ENCODE assay signal across 18 cellular contexts in the genomic region with DNA sequence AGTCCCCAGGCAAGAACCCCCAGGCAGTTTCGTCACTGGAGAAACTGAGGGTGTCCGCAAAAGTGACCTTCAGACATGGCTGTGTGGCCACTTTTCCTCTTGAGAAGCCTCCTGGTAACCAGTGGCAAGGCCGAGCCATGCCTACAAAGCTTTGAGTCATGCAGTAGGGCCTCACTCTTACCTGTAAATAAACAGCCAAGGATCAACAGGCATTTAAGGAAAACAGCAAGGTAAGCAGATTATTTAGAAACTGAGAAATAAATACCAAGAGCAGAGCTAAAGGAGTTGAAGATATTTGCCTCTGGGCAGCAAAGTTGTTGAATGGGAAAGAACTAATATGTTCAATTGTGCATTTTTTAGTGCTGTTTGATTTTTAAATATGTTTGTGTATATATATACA.
DNase-seq lines count a peak whose midpoint lies in the region; ATAC-seq, FAIRE-seq and TF ChIP-seq lines count a peak whose summit lies in the region.
"Had no signal": no experiment of that assay in that cellular context is flagged by ENCODE, and none has a peak within 500 bp of the region (broad histone marks: within the 10 kb centered on the region; RNA-seq: fewer than 3 reads in every experiment).

No MANE protein-coding gene starts in this region.

- no peak overlapping the region for H3K4me2 ChIP-seq in A549

- H3K36me3 Mint-ChIP-seq in activated T-helper 1 cell treated with anti-CD3 and anti-CD28 coated beads, Interleukin-12 subunit alpha, Interleukin-12 subunit beta, Interleukin-2, Interleukin-4 antibody, amounts not matched to agents 30 ng/mL and 10 ng/mL and 1 ng/mL, durations not matched to agents 14 hours and 24 hours and 36 hours (ENCODE audit: low read depth) = peaks cover 11% of the 10 kb centered on the region
- H3K36me3 Mint-ChIP-seq: CD4-positive, CD25-positive, alpha-beta regulatory T cell; CD8-positive, alpha-beta memory T cell had no signal

- no peak for FAIRE-seq in A549 (lab: Jason Lieb, UNC)
- FAIRE-seq: GM12878 had no signal

- 62% methylated on average over 3 of the region's 3 CpGs for WGBS in A549 (ENCODE audit: missing lambda C conversion rate)

- no peak for TF ChIP-seq POLR2A in A549 (IDR thresholded peaks at IDR 0.05; ENCODE audit: low read length)

- intact Hi-C loops in activated T-helper 1 cell treated with anti-CD3 and anti-CD28 coated beads, Interleukin-12 subunit alpha, Interleukin-12 subunit beta, Interleukin-2, Interleukin-4 antibody, amounts not matched to agents 30 ng/mL and 10 ng/mL and 1 ng/mL, durations not matched to agents 14 hours and 24 hours and 36 hours (cut with micrococcal nuclease) = no loop called here

- DNase-seq in A549 (ENCODE audit: low read depth in 1 of 2, low spot score in 1 of 2) (no peak), epithelial cell of esophagus (ENCODE audit: low read depth) (peak; percentile 21), renal cortical epithelial cell (ENCODE audit: low read depth) (peak; percentile 33)
- DNase-seq in activated T-helper 1 cell treated with anti-CD3 and anti-CD28 coated beads, Interleukin-12 subunit alpha, Interleukin-12 subunit beta, Interleukin-2, Interleukin-4 antibody, amounts not matched to agents 30 ng/mL and 10 ng/mL and 1 ng/mL, durations not matched to agents 14 hours and 24 hours and 36 hours (ENCODE audit: low spot score) = no peak
- DNase-seq in activated CD8-positive, alpha-beta memory T cell treated with anti-CD3 and anti-CD28 coated beads, Interleukin-2, amount 50 U/mL, for 48 hours = no peak
- DNase-seq: ACHN; BE2C; C1 segment of cervical spinal cord; CD4-positive, CD25-positive, alpha-beta regulatory T cell; CD8-positive, alpha-beta memory T cell; COR-L47; DMS 273 treated with DMSO at 0.1 percent for 48 hours; DMS53; DND-41; EL had no signal

- no peak overlapping the region for H3K4me3 ChIP-seq in A549
- H3K4me3 ChIP-seq in epithelial cell of esophagus (ENCODE audit: low read length) = no peak overlapping the region
- H3K4me3 ChIP-seq: GM12878, HAP-1 had no signal

- TF ChIP-seq CTCF in A549 (IDR thresholded peaks at IDR 0.05) (no peak), VCaP (conservative IDR thresholded peaks at IDR 0.05) (no peak), epithelial cell of esophagus (IDR thresholded peaks at IDR 0.05; ENCODE audit: insufficient read depth, low read depth, low read length, missing control alignments) (no peak)

- H3K9me3 ChIP-seq in A549 = 0 out of 3 replicates have a peak, but pooled peaks cover 3% of the 10 kb centered on the region
- H3K9me3 ChIP-seq: BE2C, HAP-1 had no signal

- H3K27ac ChIP-seq in A549 (no peak overlapping the region), VCaP (peak overlapping the region; percentile 63; the same call in 1 of the 2 replicates)

- H3K9me3 Mint-ChIP-seq in activated T-helper 1 cell treated with anti-CD3 and anti-CD28 coated beads, Interleukin-12 subunit alpha, Interleukin-12 subunit beta, Interleukin-2, Interleukin-4 antibody, amounts not matched to agents 30 ng/mL and 10 ng/mL and 1 ng/mL, durations not matched to agents 14 hours and 24 hours and 36 hours = peaks cover 7% of the 10 kb centered on the region

- TF ChIP-seq RAD21 in A549 (conservative IDR thresholded peaks at IDR 0.05 in 1 of 2, IDR thresholded peaks at IDR 0.05 in 1 of 2) = no peak

- POLR2A ChIA-PET in A549 (lab: Yijun Ruan, JAX) = no interaction called here

- no peaks in the 10 kb centered on the region for H3K4me1 ChIP-seq in A549
- H3K4me1 ChIP-seq: BE2C, HAP-1 had no signal

- peaks cover 14% of the 10 kb centered on the region for H3K4me1 Mint-ChIP-seq in activated T-helper 1 cell treated with anti-CD3 and anti-CD28 coated beads, Interleukin-12 subunit alpha, Interleukin-12 subunit beta, Interleukin-2, Interleukin-4 antibody, amounts not matched to agents 30 ng/mL and 10 ng/mL and 1 ng/mL, durations not matched to agents 14 hours and 24 hours and 36 hours (ENCODE audit: low read depth)
- H3K4me1 Mint-ChIP-seq: CD4-positive, CD25-positive, alpha-beta regulatory T cell; CD8-positive, alpha-beta memory T cell had no signal

- no peak for ATAC-seq in A549
- ATAC-seq: GM12878 had no signal

- H3K4me3 Mint-ChIP-seq in activated T-helper 1 cell treated with anti-CD3 and anti-CD28 coated beads, Interleukin-12 subunit alpha, Interleukin-12 subunit beta, Interleukin-2, Interleukin-4 antibody, amounts not matched to agents 30 ng/mL and 10 ng/mL and 1 ng/mL, durations not matched to agents 14 hours and 24 hours and 36 hours = no peak overlapping the region
- H3K4me3 Mint-ChIP-seq: CD4-positive, CD25-positive, alpha-beta regulatory T cell; CD8-positive, alpha-beta memory T cell had no signal

- CTCF ChIA-PET in A549 (lab: Yijun Ruan, JAX) = no interaction called here

- no peaks in the 10 kb centered on the region for H3K27me3 Mint-ChIP-seq in activated T-helper 1 cell treated with anti-CD3 and anti-CD28 coated beads, Interleukin-12 subunit alpha, Interleukin-12 subunit beta, Interleukin-2, Interleukin-4 antibody, amounts not matched to agents 30 ng/mL and 10 ng/mL and 1 ng/mL, durations not matched to agents 14 hours and 24 hours and 36 hours (ENCODE audit: insufficient read depth)

- H3K27ac Mint-ChIP-seq in activated T-helper 1 cell treated with anti-CD3 and anti-CD28 coated beads, Interleukin-12 subunit alpha, Interleukin-12 subunit beta, Interleukin-2, Interleukin-4 antibody, amounts not matched to agents 30 ng/mL and 10 ng/mL and 1 ng/mL, durations not matched to agents 14 hours and 24 hours and 36 hours = no peak overlapping the region

- no peak for TF ChIP-seq EP300 in A549 (IDR thresholded peaks at IDR 0.05)

TF ChIP-seq in A549, 52 proteins besides CTCF, POLR2A, EP300 and RAD21:
- peak; percentile 92 for TF ChIP-seq MAFK (IDR thresholded peaks at IDR 0.05; ENCODE audit: partially characterized antibody)
- TF ChIP-seq, protein P1, sequence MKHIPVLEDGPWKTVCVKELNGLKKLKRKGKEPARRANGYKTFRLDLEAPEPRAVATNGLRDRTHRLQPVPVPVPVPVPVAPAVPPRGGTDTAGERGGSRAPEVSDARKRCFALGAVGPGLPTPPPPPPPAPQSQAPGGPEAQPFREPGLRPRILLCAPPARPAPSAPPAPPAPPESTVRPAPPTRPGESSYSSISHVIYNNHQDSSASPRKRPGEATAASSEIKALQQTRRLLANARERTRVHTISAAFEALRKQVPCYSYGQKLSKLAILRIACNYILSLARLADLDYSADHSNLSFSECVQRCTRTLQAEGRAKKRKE (CRISPR knock-in tag; IDR thresholded peaks at IDR 0.05; ENCODE audit: low read depth) = no peak

Comparison
In these comparisons a context has a peak if more than half of its experiments do, and no peak if none do; other contexts are left out.
1. DNase-seq: peak in epithelial cell of esophagus (single experiment) and renal cortical epithelial cell (single experiment); none in A549 (0 of 2), activated T-helper 1 cell treated with anti-CD3 and anti-CD28 coated beads, Interleukin-12 subunit alpha, Interleukin-12 subunit beta, Interleukin-2, Interleukin-4 antibody, amounts not matched to agents 30 ng/mL and 10 ng/mL and 1 ng/mL, durations not matched to agents 14 hours and 24 hours and 36 hours (single experiment) and activated CD8-positive, alpha-beta memory T cell treated with anti-CD3 and anti-CD28 coated beads, Interleukin-2, amount 50 U/mL, for 48 hours (single experiment).